In the genomic region with DNA sequence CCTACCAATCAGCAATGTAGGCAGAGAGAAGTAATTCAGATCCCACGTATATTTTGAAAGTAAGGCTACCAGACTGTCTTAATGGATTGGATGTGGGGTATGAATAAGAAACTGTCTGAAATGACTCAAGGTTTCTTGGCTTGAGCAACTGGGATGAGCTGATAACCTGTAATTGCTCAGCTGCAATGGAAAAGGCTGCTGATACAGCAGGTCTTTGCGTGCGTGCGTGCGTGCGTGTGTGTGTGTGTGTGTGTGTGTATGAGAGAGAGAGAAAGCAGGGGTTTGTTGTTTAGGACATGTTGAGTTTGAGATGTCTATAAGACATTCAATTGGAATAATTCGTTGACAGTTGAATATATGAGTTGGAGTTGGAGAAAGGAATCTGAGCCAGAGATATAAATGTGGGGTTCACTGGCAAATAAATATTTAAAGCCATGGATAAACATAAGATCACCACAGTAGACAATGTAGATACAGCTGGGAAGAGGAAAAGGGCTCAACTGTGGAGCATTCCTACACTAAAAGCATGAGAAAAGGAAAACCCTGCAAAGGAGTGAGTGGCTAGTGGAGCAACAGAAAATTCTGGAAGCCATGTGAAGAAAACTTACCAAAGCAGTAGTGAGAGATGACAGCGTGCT, we compare ENCODE assay signal across 14 cellular contexts.
DNase-seq lines count a peak whose midpoint lies in the region; ATAC-seq and TF ChIP-seq lines count a peak whose summit lies in the region.
"Had no signal": no experiment of that assay in that cellular context is flagged by ENCODE, and none has a peak within 500 bp of the region (broad histone marks: within the 10 kb centered on the region; RNA-seq: fewer than 3 reads in every experiment).

No MANE protein-coding gene starts in this region.

- no peaks in the 10 kb centered on the region for H3K9me3 Mint-ChIP-seq in activated CD4-positive, alpha-beta memory T cell treated with anti-CD3 and anti-CD28 coated beads for 36 hours

- intact Hi-C loops in activated CD4-positive, alpha-beta memory T cell treated with anti-CD3 and anti-CD28 coated beads for 36 hours (cut with micrococcal nuclease), result no loop called here

- peak; percentile 62 to 72 for DNase-seq in activated CD4-positive, alpha-beta T cell treated with anti-CD3 and anti-CD28 coated beads, Interleukin-2, amount 50 U/mL, for 48 hours
- no peak for DNase-seq in activated CD4-positive, alpha-beta T cell treated with anti-CD3 and anti-CD28 coated beads for 4 hours
- peak; percentile 87 for DNase-seq in activated CD4-positive, alpha-beta memory T cell treated with anti-CD3 and anti-CD28 coated beads for 36 hours
- DNase-seq in foreskin keratinocyte (peak; percentile 32 to 49), EL (no peak)
- peak; percentile 28 for DNase-seq in stimulated activated CD4-positive, alpha-beta T cell treated with anti-CD3 and anti-CD28 coated beads, Interleukin-4, amount 100 ng/mL, for 1 hour
- no peak for DNase-seq in activated CD4-positive, CD25-positive, alpha-beta regulatory T cell treated with anti-CD3 and anti-CD28 coated beads, Interleukin-2, amount 50 U/mL, for 72 hours
- DNase-seq: CD4-positive, alpha-beta memory T cell; NCI-H1694 treated with DMSO at 0.1 percent for 48 hours; NCI-H524 had no signal

- no peaks in the 10 kb centered on the region for H3K27me3 Mint-ChIP-seq in activated CD4-positive, alpha-beta memory T cell treated with anti-CD3 and anti-CD28 coated beads for 36 hours
- H3K27me3 Mint-ChIP-seq: CD4-positive, alpha-beta memory T cell; progenitor cell of endocrine pancreas had no signal

- H3K27me3 ChIP-seq in foreskin keratinocyte, result no peaks in the 10 kb centered on the region

- no peak overlapping the region for H3K27ac ChIP-seq in foreskin keratinocyte
- H3K27ac ChIP-seq: A549 had no signal

- no peak for TF ChIP-seq CTCF in foreskin keratinocyte (conservative IDR thresholded peaks at IDR 0.05)

- peaks cover 38% of the 10 kb centered on the region for H3K4me1 Mint-ChIP-seq in activated CD4-positive, alpha-beta memory T cell treated with anti-CD3 and anti-CD28 coated beads for 36 hours (ENCODE audit: low read depth)

- H3K27ac Mint-ChIP-seq in activated CD4-positive, alpha-beta memory T cell treated with anti-CD3 and anti-CD28 coated beads for 36 hours, result peak overlapping the region; percentile 46
- H3K27ac Mint-ChIP-seq: CD4-positive, alpha-beta memory T cell; progenitor cell of endocrine pancreas had no signal

- H3K36me3 Mint-ChIP-seq in activated CD4-positive, alpha-beta memory T cell treated with anti-CD3 and anti-CD28 coated beads for 36 hours, result peaks cover 7% of the 10 kb centered on the region

- ATAC-seq in foreskin keratinocyte (peak; percentile 16), GM21367 (IDR thresholded peaks at IDR 0.05; ENCODE audit: unreplicated experiment) (no peak)
- ATAC-seq: A549; activated CD4-positive, CD25-positive, alpha-beta regulatory T cell treated with anti-CD3 and anti-CD28 coated beads, Interleukin-2, amount 50 U/mL, for 24 hours had no signal

- CTCF ChIA-PET in activated CD4-positive, alpha-beta memory T cell treated with anti-CD3 and anti-CD28 coated beads for 36 hours (lab: Charles Lee), result interaction anchor here (0.9 to 1.3 kb wide), 3 partner anchors 33 to 352 kb away, joined by 3 to 8 read pairs (median 3); no protein-coding TSS in a partner anchor

- H3K4me3 Mint-ChIP-seq in activated CD4-positive, alpha-beta memory T cell treated with anti-CD3 and anti-CD28 coated beads for 36 hours, result no peak overlapping the region
- H3K4me3 Mint-ChIP-seq: CD4-positive, alpha-beta memory T cell had no signal

- POLR2A ChIA-PET in activated CD4-positive, alpha-beta memory T cell treated with anti-CD3 and anti-CD28 coated beads for 36 hours (lab: Charles Lee), result interaction anchor here (1.0 to 1.1 kb wide), 2 partner anchors 72 to 179 kb away, joined by 3 read pairs; no protein-coding TSS in a partner anchor

- H3K4me1 ChIP-seq in foreskin keratinocyte, result peaks cover 4% of the 10 kb centered on the region
- H3K4me1 ChIP-seq: A549 had no signal

Comparison
In these comparisons a context has a peak if more than half of its experiments do, and no peak if none do; other contexts are left out.
1. DNase-seq: peak in activated CD4-positive, alpha-beta T cell treated with anti-CD3 and anti-CD28 coated beads, Interleukin-2, amount 50 U/mL, for 48 hours (2 of 2), activated CD4-positive, alpha-beta memory T cell treated with anti-CD3 and anti-CD28 coated beads for 36 hours (single experiment), foreskin keratinocyte (2 of 2) and stimulated activated CD4-positive, alpha-beta T cell treated with anti-CD3 and anti-CD28 coated beads, Interleukin-4, amount 100 ng/mL, for 1 hour (single experiment); none in activated CD4-positive, alpha-beta T cell treated with anti-CD3 and anti-CD28 coated beads for 4 hours (0 of 2), activated CD4-positive, CD25-positive, alpha-beta regulatory T cell treated with anti-CD3 and anti-CD28 coated beads, Interleukin-2, amount 50 U/mL, for 72 hours (single experiment) and EL (single experiment).